In the genomic region with DNA sequence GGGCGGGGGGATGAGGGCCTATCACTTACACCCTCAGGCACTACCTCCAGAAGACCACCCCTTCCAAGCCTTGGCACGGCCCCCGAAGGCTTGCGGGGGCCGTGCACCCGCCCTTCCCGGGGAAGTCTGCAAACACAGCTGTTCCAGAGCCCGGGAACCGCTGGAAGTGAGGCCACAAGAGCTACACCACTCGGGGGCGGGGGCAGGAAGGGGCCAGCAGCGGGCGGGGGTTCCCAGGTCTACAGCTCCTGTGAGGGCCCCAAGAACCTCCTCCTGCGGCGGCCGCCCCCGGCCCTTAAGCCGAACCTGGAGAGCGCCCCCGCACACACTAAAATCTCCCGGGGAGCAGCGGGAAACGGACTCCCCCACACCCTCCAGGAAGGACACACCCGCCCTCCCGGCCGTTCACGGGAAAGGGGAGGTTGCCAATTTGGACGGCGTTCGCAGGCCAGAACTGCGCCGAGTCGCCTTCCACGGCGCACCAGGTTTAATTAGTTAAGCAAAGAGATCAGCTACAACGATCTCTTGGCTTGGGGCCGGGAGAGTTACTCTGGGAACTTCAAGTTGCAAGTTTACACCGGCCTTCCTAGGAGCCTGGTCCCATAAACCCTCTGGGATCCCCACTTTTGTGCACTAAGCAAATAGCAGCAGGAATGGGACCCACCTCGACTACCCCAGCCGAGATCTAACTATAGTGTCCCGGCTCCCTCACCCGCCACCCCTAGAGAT, we compare ENCODE assay signal across 8 cellular contexts. TPM values are rescaled to one million over a fixed set of nuclear protein-coding genes. Genes with fewer than 3 reads are reported as not detected.
A peak's percentile ranks its signal among the peaks of the same experiment; 100 is the strongest.
DNase-seq lines count a peak whose midpoint lies in the region; ATAC-seq lines count a peak whose summit lies in the region.

No MANE protein-coding gene starts in this region.

- peak overlapping the region; percentile 75 for H3K4me3 ChIP-seq in Karpas-422 (ENCODE audit: low read length)

- H3K9ac ChIP-seq in Karpas-422 (ENCODE audit: low read length), result peak overlapping the region; percentile 74

- peaks cover 30% of the 10 kb centered on the region for H3K4me1 Mint-ChIP-seq in activated T-helper 2 cell treated with anti-CD3 and anti-CD28 coated beads, Interferon-gamma antibody, Interleukin-2, Interleukin-4, amounts not matched to agents 10 μg/mL and 5 μg/mL and 100 μg/mL, durations not matched to agents 14 hours and 24 hours and 36 hours (ENCODE audit: low read depth)

- peak overlapping the region; percentile 52 for H3K27ac Mint-ChIP-seq in activated T-helper 2 cell treated with anti-CD3 and anti-CD28 coated beads, Interferon-gamma antibody, Interleukin-2, Interleukin-4, amounts not matched to agents 10 μg/mL and 5 μg/mL and 100 μg/mL, durations not matched to agents 14 hours and 24 hours and 36 hours

- no peaks in the 10 kb centered on the region for H3K9me3 Mint-ChIP-seq in activated T-helper 2 cell treated with anti-CD3 and anti-CD28 coated beads, Interferon-gamma antibody, Interleukin-2, Interleukin-4, amounts not matched to agents 10 μg/mL and 5 μg/mL and 100 μg/mL, durations not matched to agents 14 hours and 24 hours and 36 hours

- H3K4me2 ChIP-seq in Karpas-422 (ENCODE audit: low read depth, low read length, poor library complexity, severe bottlenecking), result peak overlapping the region; percentile 77

- H3K36me3 ChIP-seq in Karpas-422 (ENCODE audit: insufficient read depth, low read length), result 0 out of 2 replicates have a peak, but pooled peaks cover 6% of the 10 kb centered on the region

- H3K36me3 Mint-ChIP-seq in activated T-helper 2 cell treated with anti-CD3 and anti-CD28 coated beads, Interferon-gamma antibody, Interleukin-2, Interleukin-4, amounts not matched to agents 10 μg/mL and 5 μg/mL and 100 μg/mL, durations not matched to agents 14 hours and 24 hours and 36 hours (ENCODE audit: low read depth), result no peaks in the 10 kb centered on the region

- DNase-seq in ELR (ENCODE audit: low read depth) (peak; percentile 51), Karpas-422 (peak; percentile 58), Right ventricle myocardium superior (peak; percentile 85), posterior vena cava (ENCODE audit: low spot score) (peak; percentile 94), globus pallidus (ENCODE audit: low spot score) (no peak), HK-2 (ENCODE audit: unreplicated experiment) (no peak)
- DNase-seq in activated T-helper 2 cell treated with anti-CD3 and anti-CD28 coated beads, Interferon-gamma antibody, Interleukin-2, Interleukin-4, amounts not matched to agents 10 μg/mL and 5 μg/mL and 100 μg/mL, durations not matched to agents 14 hours and 24 hours and 36 hours (ENCODE audit: low spot score), result peak; percentile 13

- ATAC-seq in Right ventricle myocardium superior (ENCODE audit: poor library complexity) (peak; percentile 40), HG03378 (IDR thresholded peaks at IDR 0.05; ENCODE audit: unreplicated experiment) (no peak)

- no peaks in the 10 kb centered on the region for H3K9me3 ChIP-seq in Karpas-422 (ENCODE audit: low read length)

- no peak overlapping the region; the same call in 1 of the 2 replicates for H3K27ac ChIP-seq in Karpas-422 (ENCODE audit: low read length)

- no peaks in the 10 kb centered on the region for H3K9me2 ChIP-seq in Karpas-422 (replicated peaks; ENCODE audit: insufficient read depth, low read length)

- peaks cover 60% of the 10 kb centered on the region for H3K4me1 ChIP-seq in Karpas-422 (ENCODE audit: low read length)

- H3K27me3 ChIP-seq in Karpas-422 (ENCODE audit: low read length), result no peaks in the 10 kb centered on the region

- intact Hi-C loops in activated T-helper 2 cell treated with anti-CD3 and anti-CD28 coated beads, Interferon-gamma antibody, Interleukin-2, Interleukin-4, amounts not matched to agents 10 μg/mL and 5 μg/mL and 100 μg/mL, durations not matched to agents 14 hours and 24 hours and 36 hours (cut with micrococcal nuclease), result loop anchor here (1.0 to 10.0 kb wide), 4 partner anchors 114 to 697 kb away; a partner anchor contains a TSS
- intact Hi-C loops in Right ventricle myocardium superior (cut with DNase I) (loop anchor here (5.0 to 10.0 kb wide), 4 partner anchors 133 to 870 kb away; no protein-coding TSS in a partner anchor), posterior vena cava (cut with DNase I) (loop anchor here (2.0 to 5.0 kb wide), 2 partner anchors 121 to 600 kb away; no protein-coding TSS in a partner anchor)

- H3K79me2 ChIP-seq in Karpas-422 (ENCODE audit: low read length), result peaks cover 7% of the 10 kb centered on the region; the same call in 1 of the 2 replicates

- H4K20me1 ChIP-seq in Karpas-422 (ENCODE audit: insufficient read depth, low read depth, low read length), result no peaks in the 10 kb centered on the region

- H3K4me3 Mint-ChIP-seq in activated T-helper 2 cell treated with anti-CD3 and anti-CD28 coated beads, Interferon-gamma antibody, Interleukin-2, Interleukin-4, amounts not matched to agents 10 μg/mL and 5 μg/mL and 100 μg/mL, durations not matched to agents 14 hours and 24 hours and 36 hours (ENCODE audit: low read depth), result peak overlapping the region; percentile 83

- peak overlapping the region; percentile 98; the same call in 1 of the 2 replicates for H2AFZ ChIP-seq in Karpas-422 (ENCODE audit: low read length)

- H3K27me3 Mint-ChIP-seq in activated T-helper 2 cell treated with anti-CD3 and anti-CD28 coated beads, Interferon-gamma antibody, Interleukin-2, Interleukin-4, amounts not matched to agents 10 μg/mL and 5 μg/mL and 100 μg/mL, durations not matched to agents 14 hours and 24 hours and 36 hours (ENCODE audit: low read depth), result peaks cover 60% of the 10 kb centered on the region

RNA-seq across cellular contexts. Expression of a gene that starts 1.8 kb away (rescaled TPM):
- 8.1 and 8.3 TPM in 2 replicates for total RNA-seq in Karpas-422 (2014; rRNA removed; shearing (Covaris generic); ENCODE audit: low replicate concordance)
- 2.8 and 3.1 TPM in 2 replicates for total RNA-seq in activated T-helper 2 cell treated with anti-CD3 and anti-CD28 coated beads, Interferon-gamma antibody, Interleukin-2, Interleukin-4, amounts not matched to agents 10 μg/mL and 5 μg/mL and 100 μg/mL, durations not matched to agents 14 hours and 24 hours and 36 hours
- total RNA-seq in Right ventricle myocardium superior (22.1 TPM), posterior vena cava (10 to 100 TPM; 68.5 to 84.2 TPM)

Comparison
In these comparisons a context has a peak if more than half of its experiments do, and no peak if none do; other contexts are left out.
1. DNase-seq: peak in ELR (single experiment), Karpas-422 (single experiment), activated T-helper 2 cell treated with anti-CD3 and anti-CD28 coated beads, Interferon-gamma antibody, Interleukin-2, Interleukin-4, amounts not matched to agents 10 μg/mL and 5 μg/mL and 100 μg/mL, durations not matched to agents 14 hours and 24 hours and 36 hours (single experiment), Right ventricle myocardium superior (single experiment) and posterior vena cava (single experiment); none in globus pallidus (single experiment) and HK-2 (single experiment).